Comparison of ENCODE assay signal across 27 cellular contexts in the genomic region with DNA sequence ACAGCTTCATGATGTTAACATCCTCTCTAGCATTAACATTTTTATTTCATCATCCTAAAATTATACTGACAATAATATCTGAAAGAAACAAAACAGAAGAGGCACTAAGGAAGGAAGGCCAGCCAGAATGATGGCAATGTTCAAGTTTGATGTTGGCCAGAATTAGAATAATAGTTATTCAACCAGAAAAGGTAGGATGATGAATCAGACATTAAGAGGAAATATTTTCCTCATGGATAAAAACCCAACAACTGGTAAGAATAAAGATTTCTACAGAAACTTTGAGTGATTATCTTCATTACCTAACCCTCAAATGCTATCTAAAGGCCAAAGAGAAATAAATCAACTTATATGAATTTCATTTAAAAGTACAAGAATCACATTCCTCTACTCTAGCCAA.
A peak's percentile ranks its signal among the peaks of the same experiment; 100 is the strongest.
DNase-seq lines count a peak whose midpoint lies in the region; ATAC-seq, FAIRE-seq and TF ChIP-seq lines count a peak whose summit lies in the region.
"Had no signal": no experiment of that assay in that cellular context is flagged by ENCODE, and none has a peak within 500 bp of the region (broad histone marks: within the 10 kb centered on the region; RNA-seq: fewer than 3 reads in every experiment).

No MANE protein-coding gene starts in this region.

- H3K36me3 ChIP-seq in endothelial cell of umbilical vein (ENCODE audit: control insufficient read depth in 2 of 2, extremely low read depth in 1 of 2, insufficient read depth in 2 of 2, low read length in 2 of 2) (no peaks in the 10 kb centered on the region), muscle layer of colon (ENCODE audit: insufficient read depth, low read length) (peaks cover 31% of the 10 kb centered on the region)
- H3K36me3 ChIP-seq: HAP-1 had no signal

- CTCF ChIA-PET in endothelial cell of umbilical vein (lab: Charles Lee): interaction anchor here (1.3 kb wide), 1 partner anchor 105 kb away, joined by 4 read pairs; a partner anchor contains a TSS
- CTCF ChIA-PET in activated CD8-positive, alpha-beta memory T cell treated with anti-CD3 and anti-CD28 coated beads, Interleukin-2, amount 10 ng/mL, durations not matched to agents 7 days and 5 days (lab: Charles Lee): no interaction called here

- intact Hi-C loops in endothelial cell of umbilical vein (cut with micrococcal nuclease): loop anchor here (10.0 kb wide), 2 partner anchors 309 to 689 kb away; a partner anchor contains a TSS

- H3K27me3 ChIP-seq in endothelial cell of umbilical vein (ENCODE audit: control insufficient read depth in 2 of 2, insufficient read depth in 2 of 2, low read length in 2 of 2) (no peaks in the 10 kb centered on the region), muscle layer of colon (ENCODE audit: control insufficient read depth in 1 of 2, insufficient read depth in 2 of 2, low read length in 2 of 2) (no peaks in the 10 kb centered on the region)

- no peak for TF ChIP-seq POLR2A in endothelial cell of umbilical vein (IDR thresholded peaks at IDR 0.05; ENCODE audit: low read depth, low read length)

- H3K9me3 ChIP-seq in endothelial cell of umbilical vein (replicated peaks; ENCODE audit: control insufficient read depth, insufficient read depth, low read length): no peaks in the 10 kb centered on the region
- H3K9me3 ChIP-seq in muscle layer of colon (ENCODE audit: low read length): no peaks in the 10 kb centered on the region
- H3K9me3 ChIP-seq: Caco-2, HAP-1 had no signal

- H3K9ac ChIP-seq in endothelial cell of umbilical vein (replicated peaks; ENCODE audit: extremely low read depth, insufficient read depth, low read length) (no peak overlapping the region), muscle layer of colon (ENCODE audit: low read length) (no peak overlapping the region)

- dilution Hi-C loops in endothelial cell of umbilical vein (cut with MboI; ENCODE audit: extremely low pct_ligation_motif_present, low sequenced_read_pairs): no loop called here

- H3K4me3 ChIP-seq in endothelial cell of umbilical vein (replicated peaks in 1 of 3; ENCODE audit: insufficient read depth in 1 of 3, low read depth in 1 of 3, low read length in 3 of 3): no peak overlapping the region
- no peak overlapping the region for H3K4me3 ChIP-seq in muscle layer of colon (ENCODE audit: low read depth in 1 of 2, low read length in 2 of 2)
- H3K4me3 ChIP-seq: GM12878, HAP-1, K562 had no signal

- H3K27ac ChIP-seq in endothelial cell of umbilical vein (ENCODE audit: insufficient read depth, low read depth, low read length) (no peak overlapping the region), muscle layer of colon (ENCODE audit: low read depth, low read length) (peak overlapping the region; percentile 19)
- H3K27ac ChIP-seq: C4-2B had no signal

- no peak for FAIRE-seq in endothelial cell of umbilical vein (lab: Jason Lieb, UNC)
- FAIRE-seq: G401.6, GM12878, HepG2, K562 had no signal

- no peak for TF ChIP-seq CTCF in endothelial cell of umbilical vein (IDR thresholded peaks at IDR 0.05; ENCODE audit: extremely low read depth in 1 of 2, insufficient read depth in 1 of 2, low read depth in 1 of 2, low read length in 2 of 2)

- no peak overlapping the region for H3K4me3 Mint-ChIP-seq in activated CD8-positive, alpha-beta memory T cell treated with anti-CD3 and anti-CD28 coated beads, Interleukin-2, amount 10 ng/mL, durations not matched to agents 7 days and 5 days
- H3K4me3 Mint-ChIP-seq: B cell; CD8-positive, alpha-beta T cell had no signal

- peaks cover 8% of the 10 kb centered on the region for H3K36me3 Mint-ChIP-seq in activated CD8-positive, alpha-beta memory T cell treated with anti-CD3 and anti-CD28 coated beads, Interleukin-2, amount 10 ng/mL, durations not matched to agents 7 days and 5 days

- no peaks in the 10 kb centered on the region for H3K9me1 ChIP-seq in endothelial cell of umbilical vein (replicated peaks; ENCODE audit: control insufficient read depth, extremely low read depth, insufficient read depth, low read length)

- no peak overlapping the region for H3K4me2 ChIP-seq in endothelial cell of umbilical vein (ENCODE audit: insufficient read depth, low read length)

- no peaks in the 10 kb centered on the region for H3K9me3 Mint-ChIP-seq in activated CD8-positive, alpha-beta memory T cell treated with anti-CD3 and anti-CD28 coated beads, Interleukin-2, amount 10 ng/mL, durations not matched to agents 7 days and 5 days (ENCODE audit: low read depth)
- H3K9me3 Mint-ChIP-seq: CD8-positive, alpha-beta T cell had no signal

- H3K27ac Mint-ChIP-seq in activated CD8-positive, alpha-beta memory T cell treated with anti-CD3 and anti-CD28 coated beads, Interleukin-2, amount 10 ng/mL, durations not matched to agents 7 days and 5 days: no peak overlapping the region
- H3K27ac Mint-ChIP-seq: B cell had no signal

- ATAC-seq in SK-N-SH treated with all-trans-retinoic acid at 6 μM for 48 hours (peak; percentile 39), HG03460 (IDR thresholded peaks at IDR 0.05; ENCODE audit: unreplicated experiment) (no peak)
- no peak for ATAC-seq in activated CD8-positive, alpha-beta memory T cell treated with anti-CD3 and anti-CD28 coated beads, Interleukin-2, amount 10 ng/mL, durations not matched to agents 7 days and 5 days
- ATAC-seq: CD8-positive, alpha-beta T cell; GM12878; HepG2; K562; PC-3 had no signal

- H3K27me3 Mint-ChIP-seq in activated CD8-positive, alpha-beta memory T cell treated with anti-CD3 and anti-CD28 coated beads, Interleukin-2, amount 10 ng/mL, durations not matched to agents 7 days and 5 days: no peaks in the 10 kb centered on the region
- H3K27me3 Mint-ChIP-seq: B cell had no signal

- no peaks in the 10 kb centered on the region for H3K4me1 Mint-ChIP-seq in activated CD8-positive, alpha-beta memory T cell treated with anti-CD3 and anti-CD28 coated beads, Interleukin-2, amount 10 ng/mL, durations not matched to agents 7 days and 5 days
- H3K4me1 Mint-ChIP-seq: B cell had no signal

- peaks cover 47% of the 10 kb centered on the region for H3K4me1 ChIP-seq in endothelial cell of umbilical vein (ENCODE audit: control insufficient read depth, extremely low read depth, insufficient read depth, low read length)
- H3K4me1 ChIP-seq in muscle layer of colon (ENCODE audit: insufficient read depth, low read length): peaks cover 25% of the 10 kb centered on the region

- BruUV-seq in endothelial cell of umbilical vein (replicated peaks; lab: Mats Ljungman, UMichigan): no TSS peak

- no peaks in the 10 kb centered on the region for H3K79me2 ChIP-seq in endothelial cell of umbilical vein (ENCODE audit: control insufficient read depth, insufficient read depth, low read length)

- H4K20me1 ChIP-seq in endothelial cell of umbilical vein (replicated peaks; ENCODE audit: control insufficient read depth, extremely low read depth, insufficient read depth, low read length): no peaks in the 10 kb centered on the region

- POLR2A ChIA-PET in endothelial cell of umbilical vein (lab: Charles Lee): no interaction called here

- H2AFZ ChIP-seq in endothelial cell of umbilical vein (ENCODE audit: low read depth, low read length): no peak overlapping the region

- DNase-seq in endothelial cell of umbilical vein (ENCODE audit: low read depth, low spot score) (peak; percentile 31), GDM1 (lab: John Stamatoyannopoulos, UW) (no peak), OCI-M1 (lab: John Stamatoyannopoulos, UW) (no peak)
- DNase-seq in activated CD8-positive, alpha-beta memory T cell treated with anti-CD3 and anti-CD28 coated beads, Interleukin-2, amount 10 ng/mL, durations not matched to agents 7 days and 5 days: no peak
- DNase-seq: Caco-2; CD8-positive, alpha-beta T cell; GOT3; Kasumi-1; NCI-H1092 treated with DMSO at 0.1 percent for 48 hours; NCI-H1436; NCI-H187; NCI-H2081 treated with DMSO at 0.1 percent for 48 hours; NCI-H2171; NCI-H226; NCI-H510A; NCI-H69; PC-3 had no signal

TF ChIP-seq in SK-N-SH treated with all-trans-retinoic acid at 6 μM for 48 hours, 23 proteins besides CTCF, POLR2A, EP300 and RAD21:
- TF ChIP-seq ZC3H10 (CRISPR knock-in tag; IDR thresholded peaks at IDR 0.05) (peak; percentile 78), TOX (CRISPR knock-in tag; IDR thresholded peaks at IDR 0.05; ENCODE audit: borderline replicate concordance) (peak; percentile 83), ISL1 (CRISPR knock-in tag; IDR thresholded peaks at IDR 0.05) (peak; percentile 82), ZNF565 (CRISPR knock-in tag; conservative IDR thresholded peaks at IDR 0.05; ENCODE audit: low read depth) (no peak)
TF ChIP-seq in SK-N-SH treated with all-trans-retinoic acid at 6 μM for 48 hours: peak in this region for 3.

TF ChIP-seq in endothelial cell of umbilical vein, 7 proteins besides CTCF, POLR2A, EP300 and RAD21:
- TF ChIP-seq GATA2 (IDR thresholded peaks at IDR 0.05; ENCODE audit: insufficient read depth, insufficient read length, low read depth, low read length): no peak
- TF ChIP-seq, protein P1, sequence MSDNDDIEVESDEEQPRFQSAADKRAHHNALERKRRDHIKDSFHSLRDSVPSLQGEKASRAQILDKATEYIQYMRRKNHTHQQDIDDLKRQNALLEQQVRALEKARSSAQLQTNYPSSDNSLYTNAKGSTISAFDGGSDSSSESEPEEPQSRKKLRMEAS (IDR thresholded peaks at IDR 0.05; ENCODE audit: insufficient read depth, insufficient read length): no peak
- TF ChIP-seq FOS (IDR thresholded peaks at IDR 0.05; ENCODE audit: borderline replicate concordance, insufficient read depth, low read length): peak; percentile 16
- no peak for TF ChIP-seq MYC (IDR thresholded peaks at IDR 0.05; ENCODE audit: low read depth, low read length)
